In genomic region chr6:10033223-10033829, GRCh38 we compare ENCODE assay signal across 1 cellular context.
TF ChIP-seq lines count a peak whose summit lies in the region.

No MANE protein-coding gene starts in this region.

TF ChIP-seq in HEK293, 187 proteins besides CTCF, POLR2A, EP300 and RAD21 (continued from another document):
- no peak for TF ChIP-seq ZBTB7A (tag by site-specific recombination; IDR thresholded peaks at IDR 0.05; ENCODE audit: low read depth)
- TF ChIP-seq ZNF354C (tag by site-specific recombination; IDR thresholded peaks at IDR 0.05; ENCODE audit: borderline replicate concordance, low read depth): no peak
- TF ChIP-seq ZNF514 (tag by site-specific recombination; IDR thresholded peaks at IDR 0.05): no peak
- peak; percentile 83 for TF ChIP-seq OSR2 (tag by site-specific recombination; IDR thresholded peaks at IDR 0.05)
- TF ChIP-seq ZNF404 (tag by site-specific recombination; IDR thresholded peaks at IDR 0.05): no peak
- TF ChIP-seq ZNF184 (tag by site-specific recombination; IDR thresholded peaks at IDR 0.05): no peak
- TF ChIP-seq ZNF16 (tag by site-specific recombination; IDR thresholded peaks at IDR 0.05; ENCODE audit: low read depth): no peak
- no peak for TF ChIP-seq ZNF677 (tag by site-specific recombination; IDR thresholded peaks at IDR 0.05)
- no peak for TF ChIP-seq PATZ1 (tag by site-specific recombination; IDR thresholded peaks at IDR 0.05)
- peak; percentile 59 for TF ChIP-seq PRDM1 (tag by site-specific recombination; IDR thresholded peaks at IDR 0.05)
- TF ChIP-seq ZNF18 (tag by site-specific recombination; IDR thresholded peaks at IDR 0.05): no peak
- no peak for TF ChIP-seq BCL11A (tag by site-specific recombination; IDR thresholded peaks at IDR 0.05; ENCODE audit: low read depth)
- no peak for TF ChIP-seq KLF17 (tag by site-specific recombination; IDR thresholded peaks at IDR 0.05)
- no peak; the same call in 1 of the 2 replicates for TF ChIP-seq GFI1B (tag by site-specific recombination; IDR thresholded peaks at IDR 0.05)
- no peak for TF ChIP-seq YY2 (tag by site-specific recombination; IDR thresholded peaks at IDR 0.05)
- TF ChIP-seq ZNF518A (tag by site-specific recombination; conservative IDR thresholded peaks at IDR 0.05; ENCODE audit: low read depth): no peak
- no peak for TF ChIP-seq ZBTB10 (tag by site-specific recombination; IDR thresholded peaks at IDR 0.05)
